ENCODE assay signal across 1 cellular context in the genomic region with DNA sequence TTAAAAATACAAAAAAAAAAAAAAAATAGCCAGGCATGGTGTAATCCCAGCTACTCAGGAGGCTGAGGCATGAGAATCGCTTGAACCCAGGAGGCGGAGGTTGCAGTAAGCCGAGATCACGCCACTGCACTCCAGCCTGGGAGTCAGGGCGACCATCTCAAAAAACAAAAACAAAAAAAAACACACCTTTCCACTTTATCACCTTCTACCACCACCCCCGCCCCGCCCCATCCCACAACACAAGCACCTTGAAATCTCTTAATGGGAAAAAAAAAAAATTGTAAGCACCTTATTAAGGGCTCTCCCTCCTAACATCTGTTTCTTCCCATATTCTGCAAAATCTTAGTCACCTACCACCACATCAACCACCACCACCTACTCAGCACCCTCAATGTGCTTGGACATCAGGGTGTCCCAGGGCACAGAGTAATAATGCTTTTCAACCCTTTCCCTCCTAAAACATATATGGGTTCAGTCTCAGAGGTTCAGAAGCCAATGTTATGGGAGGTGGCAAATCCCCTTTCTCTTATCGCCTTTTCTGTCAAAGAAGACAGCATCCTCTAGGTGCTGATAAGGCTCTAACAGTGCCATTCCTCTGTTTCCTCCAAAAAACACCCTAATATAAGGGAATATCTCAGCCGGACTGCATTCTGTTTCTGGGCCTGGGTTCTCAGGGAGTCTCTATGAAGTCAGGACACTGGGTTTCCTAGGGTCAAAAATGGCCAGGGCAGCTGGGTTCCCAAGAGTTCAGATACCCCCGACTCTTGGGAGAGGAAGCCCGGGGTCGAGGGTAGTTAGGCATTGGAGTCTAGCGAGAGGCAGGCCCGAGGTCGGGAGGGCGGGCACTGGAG.
TF ChIP-seq lines count a peak whose summit lies in the region.

No MANE protein-coding gene starts in this region.

TF ChIP-seq in HEK293T, 16 proteins besides CTCF, POLR2A, EP300 and RAD21 (continued from another document):
- TF ChIP-seq, protein P1, sequence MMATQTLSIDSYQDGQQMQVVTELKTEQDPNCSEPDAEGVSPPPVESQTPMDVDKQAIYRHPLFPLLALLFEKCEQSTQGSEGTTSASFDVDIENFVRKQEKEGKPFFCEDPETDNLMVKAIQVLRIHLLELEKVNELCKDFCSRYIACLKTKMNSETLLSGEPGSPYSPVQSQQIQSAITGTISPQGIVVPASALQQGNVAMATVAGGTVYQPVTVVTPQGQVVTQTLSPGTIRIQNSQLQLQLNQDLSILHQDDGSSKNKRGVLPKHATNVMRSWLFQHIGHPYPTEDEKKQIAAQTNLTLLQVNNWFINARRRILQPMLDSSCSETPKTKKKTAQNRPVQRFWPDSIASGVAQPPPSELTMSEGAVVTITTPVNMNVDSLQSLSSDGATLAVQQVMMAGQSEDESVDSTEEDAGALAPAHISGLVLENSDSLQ (IDR thresholded peaks at IDR 0.05): no peak
